In the genomic region with DNA sequence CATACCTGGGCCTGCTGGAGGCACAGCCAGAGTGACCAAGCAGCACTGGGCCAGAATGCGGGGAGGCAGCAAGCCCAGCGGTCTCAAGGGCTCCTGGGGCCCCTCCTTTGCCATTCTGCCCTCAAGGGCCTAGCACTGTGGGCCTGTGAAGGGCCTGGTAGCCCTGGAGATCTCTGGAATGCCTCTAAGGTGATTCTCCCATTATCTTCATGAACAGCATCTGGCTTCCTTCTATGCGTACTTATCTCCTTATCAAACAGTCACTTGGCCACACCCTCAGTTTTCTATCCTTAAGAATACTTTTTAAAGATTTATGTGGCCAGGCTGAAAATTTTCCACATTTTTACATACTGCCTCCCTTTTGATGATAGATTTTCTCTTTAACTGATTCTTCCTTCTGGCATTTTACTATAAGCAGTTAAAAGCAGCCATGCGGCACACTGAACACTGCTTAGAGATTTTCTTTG, we compare ENCODE assay signal across 25 cellular contexts.
DNase-seq lines count a peak whose midpoint lies in the region; ATAC-seq and TF ChIP-seq lines count a peak whose summit lies in the region.
"Had no signal": no experiment of that assay in that cellular context is flagged by ENCODE, and none has a peak within 500 bp of the region (broad histone marks: within the 10 kb centered on the region; RNA-seq: fewer than 3 reads in every experiment).

No MANE protein-coding gene starts in this region.

- no peak overlapping the region for H2AFZ ChIP-seq in trophoblast cell (ENCODE audit: insufficient read depth, low read length, poor library complexity)

- no peak for ATAC-seq in HG02840 (IDR thresholded peaks at IDR 0.05; ENCODE audit: low FRiP score, unreplicated experiment)
- ATAC-seq: activated T-cell treated with anti-CD3 and anti-CD28 coated beads, Interleukin-2, amount 50 U/mL, for 4 hours; left ventricle myocardium superior had no signal

- peak overlapping the region; percentile 46 for H3K18ac ChIP-seq in trophoblast cell (ENCODE audit: low read length)

- no peak overlapping the region for H3K14ac ChIP-seq in trophoblast cell (ENCODE audit: low read length)

- no peak overlapping the region for H3K4me2 ChIP-seq in trophoblast cell (ENCODE audit: low read length)

- H4K8ac ChIP-seq in trophoblast cell (ENCODE audit: low read depth, low read length) = no peak overlapping the region

- no CpG with 5 or more reads among the region's 4 CpGs for WGBS in trophoblast cell (ENCODE audit: extremely low coverage, insufficient coverage, insufficient read length)

- H3K23ac ChIP-seq in trophoblast cell (ENCODE audit: low read length) = no peak overlapping the region

- peak overlapping the region; percentile 20 for H4K91ac ChIP-seq in trophoblast cell (ENCODE audit: low read depth, low read length)

- DNase-seq in NCI-H82 (lab: John Stamatoyannopoulos, UW) = peak; percentile 18
- no peak for DNase-seq in NCI-H82 treated with DMSO at 0.1 percent for 48 hours (lab: John Stamatoyannopoulos, UW; ENCODE audit: unreplicated experiment)
- DNase-seq in SK-N-MC (ENCODE audit: low read depth, low spot score) = peak; percentile 87
- peak; percentile 60 for DNase-seq in fibroblast of villous mesenchyme (ENCODE audit: low read depth)
- DNase-seq in trophoblast cell = peak; percentile 96
- DNase-seq in 8988T = no peak
- DNase-seq in activated T-cell treated with anti-CD3 and anti-CD28 coated beads for 4 hours = no peak
- DNase-seq: activated CD4-positive, alpha-beta T cell treated with anti-CD3 and anti-CD28 coated beads for 1 hour; activated naive CD4-positive, alpha-beta T cell treated with anti-CD3 and anti-CD28 coated beads, Interleukin-2, amount 10 ng/mL, durations not matched to agents 7 days and 5 days; activated T-cell treated with anti-CD3 and anti-CD28 coated beads, Interleukin-2, amount 50 U/mL, for 4 hours; BE2C; central memory CD4-positive, alpha-beta T cell; COR-L47; left ventricle myocardium superior; NCI-H1417 treated with DMSO at 0.1 percent for 48 hours; NCI-H2107; NCI-H510A; stimulated activated CD4-positive, alpha-beta T cell treated with anti-CD3 and anti-CD28 coated beads, Interleukin-2, amount 100 ng/mL, for 48 hours; T-helper 9 cell; tibial artery had no signal

- no peak overlapping the region for H2BK120ac ChIP-seq in trophoblast cell (ENCODE audit: insufficient read depth, low read length, poor library complexity)

- H4K12ac ChIP-seq in trophoblast cell (ENCODE audit: low read depth, low read length) = no peak overlapping the region

- H3K4me1 ChIP-seq in trophoblast cell (ENCODE audit: control insufficient read depth in 1 of 2, insufficient read depth in 2 of 2, low read length in 2 of 2) = peaks cover 8 to 9% of the 10 kb centered on the region in 2 experiments
- H3K4me1 ChIP-seq: ascending aorta, BE2C, tibial artery had no signal

- H3K36me3 ChIP-seq in SK-N-MC (ENCODE audit: insufficient read depth, low read length) = no peaks in the 10 kb centered on the region
- H3K36me3 ChIP-seq in trophoblast cell (ENCODE audit: control insufficient read depth in 1 of 2, insufficient read depth in 2 of 2, low read length in 2 of 2) = no peaks in the 10 kb centered on the region
- H3K36me3 ChIP-seq: ascending aorta, BE2C, neutrophil, tibial artery had no signal

- H3K9me3 ChIP-seq in SK-N-MC (ENCODE audit: low read depth, low read length) (no peaks in the 10 kb centered on the region), trophoblast cell (ENCODE audit: insufficient read depth, low read depth, low read length) (no peaks in the 10 kb centered on the region)
- H3K9me3 ChIP-seq: ascending aorta, BE2C, neutrophil, tibial artery had no signal

- peak overlapping the region; percentile 44 for H2AK5ac ChIP-seq in trophoblast cell (ENCODE audit: low read length)

- H2BK12ac ChIP-seq in trophoblast cell (ENCODE audit: low read length) = no peak overlapping the region

- H3K79me2 ChIP-seq in trophoblast cell (ENCODE audit: control insufficient read depth, insufficient read depth, low read length, poor library complexity) = no peaks in the 10 kb centered on the region

- peaks cover 2% of the 10 kb centered on the region for H3K79me1 ChIP-seq in trophoblast cell (ENCODE audit: low read length)

- no peak overlapping the region for H2BK5ac ChIP-seq in trophoblast cell (ENCODE audit: low read depth, low read length, poor library complexity)

- H3K4me3 ChIP-seq in SK-N-MC (peak overlapping the region; percentile 43; the same call in 1 of the 2 replicates), fibroblast of villous mesenchyme (ENCODE audit: low read depth, low read length) (no peak overlapping the region), trophoblast cell (ENCODE audit: low read depth, low read length) (no peak overlapping the region)
- H3K4me3 ChIP-seq: ascending aorta, tibial artery had no signal

- H3K27me3 ChIP-seq in trophoblast cell (ENCODE audit: insufficient read depth, low read length) = no peaks in the 10 kb centered on the region
- H3K27me3 ChIP-seq: ascending aorta, BE2C, neutrophil had no signal

- TF ChIP-seq CTCF in fibroblast of villous mesenchyme (IDR thresholded peaks at IDR 0.05; ENCODE audit: insufficient read depth, low read depth, low read length) = no peak

- no peak overlapping the region for H3K9ac ChIP-seq in SK-N-MC (ENCODE audit: insufficient read length)
- no peak overlapping the region for H3K9ac ChIP-seq in trophoblast cell (ENCODE audit: low read length)

- no peak overlapping the region for H3K4ac ChIP-seq in trophoblast cell (ENCODE audit: low read depth, low read length)

- peak overlapping the region; percentile 96 for H3K27ac ChIP-seq in SK-N-MC
- H3K27ac ChIP-seq in trophoblast cell (ENCODE audit: low read depth, low read length) = peak overlapping the region; percentile 21
- H3K27ac ChIP-seq: 22Rv1, ascending aorta, neutrophil, RWPE1, tibial artery had no signal

Comparison
In these comparisons a context has a peak if more than half of its experiments do, and no peak if none do; other contexts are left out.
1. DNase-seq: peak in NCI-H82 (single experiment), SK-N-MC (single experiment), fibroblast of villous mesenchyme (single experiment) and trophoblast cell (2 of 2); none in NCI-H82 treated with DMSO at 0.1 percent for 48 hours (single experiment), 8988T (single experiment) and activated T-cell treated with anti-CD3 and anti-CD28 coated beads for 4 hours (single experiment).